Comparison of ENCODE assay signal across 8 cellular contexts in the genomic region with DNA sequence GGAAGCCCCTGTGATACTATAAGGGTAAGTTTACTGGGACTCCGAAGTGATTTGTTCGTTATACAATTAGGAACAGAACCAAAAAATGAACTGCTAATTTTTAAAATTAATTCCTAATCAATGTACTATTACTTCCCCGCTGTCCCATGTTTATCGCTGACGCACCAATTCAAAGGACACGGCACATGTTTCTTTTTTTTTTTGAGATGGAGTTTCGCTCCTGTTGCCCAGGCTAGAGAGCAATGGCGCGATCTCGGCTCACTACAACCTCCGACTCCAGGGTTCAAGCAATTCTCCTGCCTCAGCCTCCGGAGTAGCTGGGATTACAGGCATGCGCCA. TPM values are rescaled to one million over a fixed set of nuclear protein-coding genes. Genes with fewer than 3 reads are reported as not detected.
DNase-seq lines count a peak whose midpoint lies in the region; ATAC-seq and TF ChIP-seq lines count a peak whose summit lies in the region.

No MANE protein-coding gene starts in this region.

- no peaks in the 10 kb centered on the region for H3K36me3 ChIP-seq in gastrocnemius medialis

- in situ Hi-C loops in gastrocnemius medialis (cut with MboI; ENCODE audit: low sequenced_read_pairs in 4 of 4): loop anchor here in 1 of 4 donors (25.0 kb wide), 1 partner anchor 227 kb away; a partner anchor contains a TSS

- TF ChIP-seq POLR2A in gastrocnemius medialis (IDR thresholded peaks at IDR 0.05): no peak

- H3K4me3 ChIP-seq in GM12875 (ENCODE audit: low read depth, low read length) (peak overlapping the region; percentile 38), fibroblast of villous mesenchyme (ENCODE audit: low read depth, low read length) (peak overlapping the region; percentile 97), gastrocnemius medialis (peak overlapping the region; percentile 77 to 96 (median 86))

- peaks cover 11 to 16% of the 10 kb centered on the region in 2 donors for H3K4me1 ChIP-seq in gastrocnemius medialis

- ATAC-seq in gastrocnemius medialis (no peak), sciatic nerve (no peak)

- H3K9me3 ChIP-seq in gastrocnemius medialis: no peaks in the 10 kb centered on the region

- intact Hi-C loops in gastrocnemius medialis (cut with DNase I; ENCODE audit: low total_unique reads) (loop anchor here (1.0 to 5.0 kb wide), 3 partner anchors 20 to 207 kb away; a partner anchor contains a TSS), sciatic nerve (cut with DNase I) (loop anchor here (5.0 kb wide), 1 partner anchor 737 kb away; no protein-coding TSS in a partner anchor)

- H3K27ac ChIP-seq in VCaP (peak overlapping the region; percentile 100), gastrocnemius medialis (peak overlapping the region; percentile 97 to 100 (median 100))

- TF ChIP-seq CTCF in GM12875 (IDR thresholded peaks at IDR 0.05; ENCODE audit: borderline replicate concordance, insufficient read depth, low read depth, low read length): no peak
- TF ChIP-seq CTCF in VCaP (conservative IDR thresholded peaks at IDR 0.05): no peak
- no peak for TF ChIP-seq CTCF in fibroblast of villous mesenchyme (IDR thresholded peaks at IDR 0.05; ENCODE audit: insufficient read depth, low read depth, low read length)
- TF ChIP-seq CTCF in gastrocnemius medialis (IDR thresholded peaks at IDR 0.05 in 4 of 5, conservative IDR thresholded peaks at IDR 0.05 in 1 of 5): no peak

- no peaks in the 10 kb centered on the region for H3K27me3 ChIP-seq in gastrocnemius medialis

- no peak for DNase-seq in fibroblast of villous mesenchyme (ENCODE audit: low read depth)
- no peak for DNase-seq in gastrocnemius medialis
- no peak for DNase-seq in C1 segment of cervical spinal cord (lab: John Stamatoyannopoulos, UW)
- DNase-seq in hepatic stellate cell (ENCODE audit: low spot score): no peak
- DNase-seq in GDM1 (lab: John Stamatoyannopoulos, UW): no peak
- no peak for DNase-seq in sciatic nerve (ENCODE audit: low spot score)

RNA-seq across cellular contexts. Expression of a gene that starts 1.5 kb away (rescaled TPM):
- total RNA-seq in fibroblast of villous mesenchyme (8.4 and 13.4 TPM in 2 replicates), gastrocnemius medialis (10 to 100 TPM; 19.3 to 32.6 (median 31.3) TPM), sciatic nerve (15.2 TPM)

RNA-seq across cellular contexts. Expression of a gene that starts 20.0 kb away (rescaled TPM):
- total RNA-seq in fibroblast of villous mesenchyme: 50.3 and 57.0 TPM in 2 replicates
- 10 to 100 TPM; 49.2 to 79.7 (median 54.0) TPM for total RNA-seq in gastrocnemius medialis
- 144 TPM for total RNA-seq in sciatic nerve

Comparison
In these comparisons a context has a peak if more than half of its experiments do, and no peak if none do; other contexts are left out.
1. H3K4me3 ChIP-seq: peak in every context shown above with its lines; median percentile 97 in fibroblast of villous mesenchyme; 86 in gastrocnemius medialis; 38 in GM12875.